16 cellular contexts compared by ENCODE assay signal in genomic region chr19:57786286-57786685, GRCh38. TPM values are rescaled to one million over a fixed set of nuclear protein-coding genes. Genes with fewer than 3 reads are reported as not detected.
"Had no signal": no experiment of that assay in that cellular context is flagged by ENCODE, and none has a peak within 500 bp of the region (broad histone marks: within the 10 kb centered on the region; RNA-seq: fewer than 3 reads in every experiment).

No MANE protein-coding gene starts in this region.

- ATAC-seq: mucosa of descending colon had no signal

- DNase-seq: activated B cell treated with CpG ODN at 0.5 μM for 24 hours; activated CD4-positive, alpha-beta memory T cell treated with anti-CD3 and anti-CD28 coated beads, Interleukin-2, amount 10 ng/mL, durations not matched to agents 7 days and 5 days; activated CD4-positive, alpha-beta T cell treated with anti-CD3 and anti-CD28 coated beads for 4 hours; activated naive CD4-positive, alpha-beta T cell treated with anti-CD3 and anti-CD28 coated beads, Interleukin-2, amount 10 ng/mL, durations not matched to agents 7 days and 5 days; activated T-cell treated with anti-CD3 and anti-CD28 coated beads, Interleukin-2, amount 50 U/mL, for 24 hours; dermis blood vessel endothelial cell; effector memory CD4-positive, alpha-beta T cell; islet precursor cell; mammary epithelial cell; mucosa of descending colon; naive B cell; SK-N-SH; transverse colon had no signal

- H3K27me3 ChIP-seq: breast epithelium, hepatocyte, transverse colon had no signal

- H3K9me3 ChIP-seq: SK-N-SH had no signal

- H3K36me3 ChIP-seq: breast epithelium had no signal

- H3K4me1 ChIP-seq: breast epithelium, transverse colon had no signal

- H3K9ac ChIP-seq: SK-N-SH had no signal

- H3K4me3 ChIP-seq: breast epithelium, hepatocyte, mucosa of descending colon, transverse colon had no signal

- H3K27ac ChIP-seq: breast epithelium, hepatocyte, transverse colon had no signal

- H3K4me2 ChIP-seq: hepatocyte, SK-N-SH had no signal

- FAIRE-seq: astrocyte had no signal

- H2AFZ ChIP-seq: hepatocyte had no signal

RNA-seq across cellular contexts. Expression of gene ZNF671, which starts 58.9 kb away (rescaled TPM):
- polyA plus RNA-seq: SK-N-SH had no signal
